Comparison of ENCODE assay signal across 13 cellular contexts in the genomic region with DNA sequence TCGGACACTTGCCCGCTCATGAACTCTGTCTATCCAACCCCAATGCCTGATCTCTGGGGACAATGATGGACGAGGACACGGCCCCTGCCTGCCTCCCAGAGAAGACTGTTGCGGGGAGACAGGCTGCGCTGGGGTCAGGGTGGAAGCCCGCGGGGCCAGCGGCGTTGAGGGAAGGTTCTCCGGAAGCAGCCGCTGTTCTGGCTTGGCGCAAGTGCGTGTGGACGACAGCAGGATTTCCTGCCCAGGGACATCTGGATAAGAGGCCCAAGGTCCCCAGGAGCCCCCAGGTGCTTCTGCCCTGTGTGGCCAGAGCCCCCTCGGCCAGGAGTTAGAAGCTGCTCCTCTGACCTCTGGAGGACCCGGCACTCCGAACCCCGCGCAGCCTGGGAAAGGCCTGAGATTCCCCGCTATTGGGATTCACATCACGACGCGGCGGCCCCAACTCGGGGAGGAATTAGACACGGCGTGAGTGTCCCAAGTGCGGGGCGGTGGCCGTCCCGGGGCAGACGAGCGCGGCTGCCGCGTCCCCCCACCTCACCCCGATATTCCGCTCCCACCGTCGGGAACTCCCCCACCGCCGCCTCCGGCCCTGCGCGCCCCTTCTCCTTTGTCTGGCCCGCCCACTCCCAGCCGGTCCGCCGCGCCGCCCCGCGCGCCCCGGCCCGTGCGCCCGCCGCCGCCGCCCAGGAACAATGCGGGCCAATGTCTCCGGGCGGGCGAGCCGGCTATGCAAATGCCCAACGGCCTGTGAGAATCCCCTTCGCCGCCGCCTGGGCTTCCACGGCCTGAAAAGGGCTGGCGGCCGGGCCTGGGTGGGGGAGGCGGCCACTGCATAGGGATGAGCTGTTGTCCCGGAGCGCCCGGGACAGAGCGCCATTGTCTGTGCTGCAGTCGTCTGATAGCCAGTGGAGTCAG. TPM values are rescaled to one million over a fixed set of nuclear protein-coding genes. Genes with fewer than 3 reads are reported as not detected.
DNase-seq lines count a peak whose midpoint lies in the region; ATAC-seq, FAIRE-seq and TF ChIP-seq lines count a peak whose summit lies in the region.
"Had no signal": no experiment of that assay in that cellular context is flagged by ENCODE, and none has a peak within 500 bp of the region (broad histone marks: within the 10 kb centered on the region; RNA-seq: fewer than 3 reads in every experiment).

No MANE protein-coding gene starts in this region.

- H4K5ac ChIP-seq in IMR-90 (ENCODE audit: low read depth, low read length): no peak overlapping the region

- DNase-seq in IMR-90: no peak
- DNase-seq in dorsolateral prefrontal cortex: peak; percentile 61 to 96 (median 94)
- DNase-seq in HepG2 (ENCODE audit: low spot score): peak; percentile 61
- DNase-seq in stimulated activated naive B cell treated with anti-CD40 and anti-IgM and Interleukin-4, amounts not matched to agents 10 μg/mL and 1 μg/mL and 100 μg/mL, for 72 hours: no peak
- no peak for DNase-seq in stimulated activated naive CD8-positive, alpha-beta T cell treated with anti-CD3 and anti-CD28 coated beads, Interleukin-15, amount 100 ng/mL, for 72 hours
- no peak for DNase-seq in activated naive CD4-positive, alpha-beta T cell treated with anti-CD3 and anti-CD28 coated beads, Interleukin-2, amount 50 U/mL, for 72 hours (ENCODE audit: low spot score in 2 of 2)
- DNase-seq: DND-41; naive thymus-derived CD4-positive, alpha-beta T cell; NCI-H748 treated with DMSO at 0.1 percent for 48 hours; T-helper 17 cell had no signal

- H2AK9ac ChIP-seq in IMR-90 (replicated peaks; ENCODE audit: low read depth, low read length, poor library complexity): no peak overlapping the region

- CTCF ChIA-PET in IMR-90 (lab: Yijun Ruan, JAX) (interaction anchor here (4.3 kb wide), 1 partner anchor 57 kb away, joined by 69 read pairs; no protein-coding TSS in a partner anchor), HepG2 (lab: Yijun Ruan, JAX; ENCODE audit: low intra/inter-chr PET ratio, low total read pairs) (interaction anchor here (1.2 to 2.3 kb wide), 2 partner anchors 56 to 58 kb away, joined by 3 to 9 read pairs; no protein-coding TSS in a partner anchor)

- H2AFZ ChIP-seq in IMR-90 (replicated peaks; ENCODE audit: low read length, poor library complexity) (peak overlapping the region; percentile 67), HepG2 (ENCODE audit: low read length) (no peak overlapping the region)

- H3K27ac Mint-ChIP-seq in stimulated activated naive B cell treated with anti-CD40 and anti-IgM and Interleukin-4, amounts not matched to agents 10 μg/mL and 1 μg/mL and 100 μg/mL, for 72 hours: peak overlapping the region; percentile 31
- H3K27ac Mint-ChIP-seq in stimulated activated naive CD8-positive, alpha-beta T cell treated with anti-CD3 and anti-CD28 coated beads, Interleukin-15, amount 100 ng/mL, for 72 hours: no peak overlapping the region
- no peak overlapping the region for H3K27ac Mint-ChIP-seq in activated naive CD4-positive, alpha-beta T cell treated with anti-CD3 and anti-CD28 coated beads, Interleukin-2, amount 50 U/mL, for 72 hours
- H3K27ac Mint-ChIP-seq: naive thymus-derived CD4-positive, alpha-beta T cell; T-helper 17 cell had no signal

- H3K4me3 ChIP-seq in IMR-90 (ENCODE audit: insufficient read depth, low read depth, low read length) (no peak overlapping the region), dorsolateral prefrontal cortex (peak overlapping the region in 55 of 59 donors; percentile 9 to 64 (median 45)), HepG2 (replicated peaks in 1 of 3; ENCODE audit: insufficient read depth in 1 of 3, low read depth in 2 of 3, low read length in 3 of 3) (peak overlapping the region; percentile 41 to 68 (median 47); a peak in 5 of 6 replicates)

- H3K9me3 Mint-ChIP-seq in stimulated activated naive B cell treated with anti-CD40 and anti-IgM and Interleukin-4, amounts not matched to agents 10 μg/mL and 1 μg/mL and 100 μg/mL, for 72 hours: no peaks in the 10 kb centered on the region
- H3K9me3 Mint-ChIP-seq in stimulated activated naive CD8-positive, alpha-beta T cell treated with anti-CD3 and anti-CD28 coated beads, Interleukin-15, amount 100 ng/mL, for 72 hours: no peaks in the 10 kb centered on the region
- H3K9me3 Mint-ChIP-seq in activated naive CD4-positive, alpha-beta T cell treated with anti-CD3 and anti-CD28 coated beads, Interleukin-2, amount 50 U/mL, for 72 hours: no peaks in the 10 kb centered on the region
- H3K9me3 Mint-ChIP-seq: naive thymus-derived CD4-positive, alpha-beta T cell had no signal

- no peak overlapping the region for H3K4ac ChIP-seq in IMR-90 (ENCODE audit: low read depth, low read length)

- H2BK5ac ChIP-seq in IMR-90 (ENCODE audit: low read depth, low read length, poor library complexity, severe bottlenecking): no peak overlapping the region

- H3K14ac ChIP-seq in IMR-90 (replicated peaks; ENCODE audit: low read depth, low read length): no peak overlapping the region

- 5% methylated on average over 34 of the region's 80 CpGs; no CpG with 5 or more reads in 1 of the 2 experiments for WGBS in IMR-90 (ENCODE audit: extremely low coverage in 2 of 2, insufficient read length in 1 of 2), 2 experiments
- 90% methylated on average over 2 of the region's 80 CpGs for WGBS in HepG2 (ENCODE audit: low lambda C conversion rate)

- H3K36me3 ChIP-seq in IMR-90 (ENCODE audit: control insufficient read depth, insufficient read depth, low read length) (no peaks in the 10 kb centered on the region), HepG2 (replicated peaks in 1 of 2; ENCODE audit: control insufficient read depth in 1 of 2, insufficient read depth in 2 of 2, low read length in 2 of 2) (peaks cover 9 to 17% of the 10 kb centered on the region in 2 experiments)

- POLR2A ChIA-PET in IMR-90 (lab: Charles Lee; ENCODE audit: unreplicated experiment) (no interaction called here), HepG2 (lab: Yijun Ruan, JAX) (interaction anchor here (1.2 to 12.6 kb wide), 6 partner anchors 9 to 69 kb away, joined by 3 to 189 read pairs (median 10); a partner anchor contains a TSS)

- peak overlapping the region in 1 of 2 donors; percentile 51 for H3K4me3 Mint-ChIP-seq in stimulated activated naive B cell treated with anti-CD40 and anti-IgM and Interleukin-4, amounts not matched to agents 10 μg/mL and 1 μg/mL and 100 μg/mL, for 72 hours
- H3K4me3 Mint-ChIP-seq in stimulated activated naive CD8-positive, alpha-beta T cell treated with anti-CD3 and anti-CD28 coated beads, Interleukin-15, amount 100 ng/mL, for 72 hours: no peak overlapping the region
- H3K4me3 Mint-ChIP-seq: T-helper 17 cell had no signal

- no peaks in the 10 kb centered on the region for H3K36me3 Mint-ChIP-seq in stimulated activated naive B cell treated with anti-CD40 and anti-IgM and Interleukin-4, amounts not matched to agents 10 μg/mL and 1 μg/mL and 100 μg/mL, for 72 hours
- no peaks in the 10 kb centered on the region for H3K36me3 Mint-ChIP-seq in activated naive CD4-positive, alpha-beta T cell treated with anti-CD3 and anti-CD28 coated beads, Interleukin-2, amount 50 U/mL, for 72 hours
- H3K36me3 Mint-ChIP-seq: naive thymus-derived CD4-positive, alpha-beta T cell had no signal

- H2BK15ac ChIP-seq in IMR-90 (ENCODE audit: low read depth, low read length): no peak overlapping the region

- no peak overlapping the region for H4K8ac ChIP-seq in IMR-90 (ENCODE audit: low read depth in 2 of 2, low read length in 2 of 2)

- H3K9ac ChIP-seq in IMR-90 (ENCODE audit: low read depth, low read length): no peak overlapping the region
- H3K9ac ChIP-seq in HepG2 (ENCODE audit: insufficient read depth, low read depth, low read length): peak overlapping the region; percentile 55

- H3K79me1 ChIP-seq in IMR-90 (ENCODE audit: low read depth in 1 of 2, low read length in 2 of 2): no peaks in the 10 kb centered on the region

- TF ChIP-seq POLR2A in IMR-90 (IDR thresholded peaks at IDR 0.05; ENCODE audit: low read depth, low read length) (no peak), HepG2 (IDR thresholded peaks at IDR 0.05; ENCODE audit: insufficient read depth in 1 of 2, low read depth in 2 of 2, low read length in 2 of 2) (no peak; a peak in 3 of 4 replicates)

- no peak overlapping the region for H3K56ac ChIP-seq in IMR-90 (ENCODE audit: extremely low read depth, insufficient read depth, low read length)

- H3K79me2 ChIP-seq in HepG2 (ENCODE audit: insufficient read depth, low read length): no peaks in the 10 kb centered on the region

- H4K91ac ChIP-seq in IMR-90 (ENCODE audit: insufficient read depth, low read depth, low read length): no peak overlapping the region

- no peak for TF ChIP-seq RAD21 in IMR-90 (IDR thresholded peaks at IDR 0.05; ENCODE audit: low read length)
- no peak for TF ChIP-seq RAD21 in HepG2 (CRISPR knock-in tag; IDR thresholded peaks at IDR 0.05)

- dilution Hi-C loops in IMR-90 (cut with HindIII; ENCODE audit: low sequenced_read_pairs, unreplicated experiment): no loop called here

- H3K27me3 ChIP-seq in IMR-90 (ENCODE audit: control insufficient read depth, insufficient read depth, low read length) (peaks cover 71% of the 10 kb centered on the region), dorsolateral prefrontal cortex (peaks cover 0 to 5% (median 0%) of the 10 kb centered on the region in 45 donors), HepG2 (ENCODE audit: control insufficient read depth in 1 of 2, insufficient read depth in 2 of 2, low read length in 2 of 2) (peaks cover 10 to 42% of the 10 kb centered on the region in 2 experiments; a peak in 4 of 5 replicates)

- no peaks in the 10 kb centered on the region for H3K9me3 ChIP-seq in IMR-90 (ENCODE audit: control insufficient read depth, insufficient read depth, low read length)
- H3K9me3 ChIP-seq in HepG2 (ENCODE audit: low read length): no peaks in the 10 kb centered on the region

- H4K20me1 ChIP-seq in IMR-90 (ENCODE audit: insufficient read depth, low read length) (no peaks in the 10 kb centered on the region), HepG2 (ENCODE audit: insufficient read depth, low read length) (no peaks in the 10 kb centered on the region)

- peaks cover 3% of the 10 kb centered on the region; the same call in 1 of the 2 replicates for H3K9me1 ChIP-seq in IMR-90 (ENCODE audit: insufficient read depth, low read length)

- no peak for TF ChIP-seq CTCF in IMR-90 (conservative IDR thresholded peaks at IDR 0.05; ENCODE audit: low read depth, low read length)
- TF ChIP-seq CTCF in dorsolateral prefrontal cortex (IDR thresholded peaks at IDR 0.05 in 54 of 56, conservative IDR thresholded peaks at IDR 0.05 in 2 of 56; ENCODE audit: low read depth in 1 of 56, partially characterized antibody in 56 of 56): peak in 11 of 56 donors; percentile 6 to 47 (median 24)
- 0 out of 2 replicates have a peak, but pooled peaks have one; percentile 7 for TF ChIP-seq CTCF in HepG2 (CRISPR knock-in tag; IDR thresholded peaks at IDR 0.05)

- H2AK5ac ChIP-seq in IMR-90 (ENCODE audit: low read depth, low read length): no peak overlapping the region

- H3K27me3 Mint-ChIP-seq in stimulated activated naive B cell treated with anti-CD40 and anti-IgM and Interleukin-4, amounts not matched to agents 10 μg/mL and 1 μg/mL and 100 μg/mL, for 72 hours: peaks cover 64 to 73% of the 10 kb centered on the region in 2 donors
- peaks cover 69% of the 10 kb centered on the region for H3K27me3 Mint-ChIP-seq in stimulated activated naive CD8-positive, alpha-beta T cell treated with anti-CD3 and anti-CD28 coated beads, Interleukin-15, amount 100 ng/mL, for 72 hours

- no peak overlapping the region for H2BK20ac ChIP-seq in IMR-90 (ENCODE audit: low read depth, low read length)

- FAIRE-seq in HepG2 (lab: Jason Lieb, UNC): no peak
- FAIRE-seq: H54 had no signal

- peaks cover 7 to 17% of the 10 kb centered on the region in 2 donors for H3K4me1 Mint-ChIP-seq in stimulated activated naive B cell treated with anti-CD40 and anti-IgM and Interleukin-4, amounts not matched to agents 10 μg/mL and 1 μg/mL and 100 μg/mL, for 72 hours
- peaks cover 24% of the 10 kb centered on the region for H3K4me1 Mint-ChIP-seq in stimulated activated naive CD8-positive, alpha-beta T cell treated with anti-CD3 and anti-CD28 coated beads, Interleukin-15, amount 100 ng/mL, for 72 hours

- in situ Hi-C loops in IMR-90 (cut with MboI; ENCODE audit: low sequenced_read_pairs) (loop anchor here (5.0 to 10.0 kb wide), 2 partner anchors 57 to 219 kb away; no protein-coding TSS in a partner anchor), HepG2 (cut with HindIII; ENCODE audit: extremely low pct_ligation_motif_present, low pct_unique_long_range_greater_than_20kb) (loop anchor here (5.0 kb wide), 1 partner anchor 49 kb away; no protein-coding TSS in a partner anchor)

- H3K23ac ChIP-seq in IMR-90 (ENCODE audit: low read depth, low read length): no peak overlapping the region

- H3K4me1 ChIP-seq in IMR-90 (ENCODE audit: control insufficient read depth, insufficient read depth, low read length): no peaks in the 10 kb centered on the region
- peaks cover 36% of the 10 kb centered on the region for H3K4me1 ChIP-seq in HepG2 (ENCODE audit: insufficient read depth, low read length)

- intact Hi-C loops in IMR-90 (cut with micrococcal nuclease) (no loop called here), dorsolateral prefrontal cortex (cut with DNase I) (loop anchor here (1.0 to 10.0 kb wide), 3 partner anchors 25 to 219 kb away; no protein-coding TSS in a partner anchor), HepG2 (cut with micrococcal nuclease; ENCODE audit: unreplicated experiment) (no loop called here)

- BruUV-seq in IMR-90 (replicated peaks; lab: Mats Ljungman, UMichigan): no TSS peak
- no TSS peak for BruUV-seq in HepG2 (replicated peaks; lab: Mats Ljungman, UMichigan)

- TF ChIP-seq EP300 in HepG2 (IDR thresholded peaks at IDR 0.05; ENCODE audit: low read depth in 2 of 2, low read length in 2 of 2) (no peak), HepG2 (CRISPR knock-in tag; IDR thresholded peaks at IDR 0.05; ENCODE audit: borderline replicate concordance) (no peak)

- H3K4me2 ChIP-seq in IMR-90 (ENCODE audit: low read depth, low read length) (no peak overlapping the region), HepG2 (ENCODE audit: low read depth, low read length) (peak overlapping the region; percentile 82)

- ATAC-seq in IMR-90 (ENCODE audit: low read depth): peak; percentile 18; the same call in 1 of the 2 replicates
- peak; percentile 39 for ATAC-seq in HepG2
- ATAC-seq in stimulated activated naive B cell treated with anti-CD40 and anti-IgM and Interleukin-4, amounts not matched to agents 10 μg/mL and 1 μg/mL and 100 μg/mL, for 72 hours (replicated peaks): no peak
- ATAC-seq in stimulated activated naive CD8-positive, alpha-beta T cell treated with anti-CD3 and anti-CD28 coated beads, Interleukin-15, amount 100 ng/mL, for 72 hours: no peak
- no peak for ATAC-seq in activated naive CD4-positive, alpha-beta T cell treated with anti-CD3 and anti-CD28 coated beads, Interleukin-2, amount 50 U/mL, for 72 hours
- no peak for ATAC-seq in HG03095 (IDR thresholded peaks at IDR 0.05; ENCODE audit: unreplicated experiment)
- ATAC-seq: naive thymus-derived CD4-positive, alpha-beta T cell; T-helper 17 cell had no signal

- H3K18ac ChIP-seq in IMR-90 (ENCODE audit: low read depth, low read length): no peak overlapping the region

- no peak overlapping the region for H2BK120ac ChIP-seq in IMR-90 (ENCODE audit: low read depth, low read length)

- H3K27ac ChIP-seq in IMR-90 (ENCODE audit: insufficient read depth, low read length) (no peak overlapping the region), dorsolateral prefrontal cortex (peak overlapping the region; percentile 65 to 99 (median 95)), HepG2 (ENCODE audit: extremely low read length, insufficient read depth, low read length) (no peak overlapping the region)

RNA-seq across cellular contexts. Expression of a gene that starts 19.1 kb away (rescaled TPM):
- not detected in 2 replicates for total RNA-seq in IMR-90 (2012; rRNA removed)
- polyA plus RNA-seq in IMR-90 (2012; rRNA removed): not detected in 2 replicates
- polyA plus RNA-seq in IMR-90 (2012; cell fraction: cytosol; rRNA removed): not detected in 2 replicates
- not detected in 2 replicates for polyA plus RNA-seq in IMR-90 (2012; cell fraction: nucleus; rRNA removed; ENCODE audit: low replicate concordance)
- total RNA-seq in dorsolateral prefrontal cortex: under 1 TPM in 5 of 120 experiments, not detected in 115; 0.33 to 0.61 (median 0.44) TPM
- total RNA-seq in HepG2 (2016; rRNA removed; fragmentation: Illumina TruSeq; extraction: Trizol): 19.9 and 73.5 TPM in 2 replicates
- 27.1 and 27.2 TPM in 2 replicates for total RNA-seq in HepG2 (2016; cell fraction: cytosol; rRNA removed; fragmentation: Illumina TruSeq; extraction: Trizol; ENCODE audit: low read depth)
- total RNA-seq in HepG2 (2016; cell fraction: insoluble cytoplasmic fraction; rRNA removed; fragmentation: Illumina TruSeq; extraction: Trizol): 19.0 and 70.7 TPM in 2 replicates
- 28.4 and 29.7 TPM in 2 replicates for total RNA-seq in HepG2 (2016; cell fraction: membrane; rRNA removed; fragmentation: Illumina TruSeq; extraction: Trizol)
- total RNA-seq in HepG2 (2016; cell fraction: nucleus; rRNA removed; fragmentation: Illumina TruSeq; extraction: Trizol): 120 and 140 TPM in 2 replicates
- 61.8 and 90.0 TPM in 2 replicates for polyA plus RNA-seq in HepG2 (2011; rRNA removed)
- polyA plus RNA-seq in HepG2 (2011; cell fraction: cytosol; rRNA removed): 15.8 and 22.5 TPM in 2 replicates
- 518 and 570 TPM in 2 replicates for polyA plus RNA-seq in HepG2 (2011; cell fraction: nucleus; rRNA removed)
- 48.2 and 62.5 TPM in 2 replicates for polyA plus RNA-seq in HepG2 (2012)
- polyA plus RNA-seq in HepG2 (2016; cell fraction: cytosol; fragmentation: Illumina TruSeq; extraction: Trizol; ENCODE audit: low read depth): 19.4 and 21.4 TPM in 2 replicates
- 25.1 and 33.6 TPM in 2 replicates for polyA plus RNA-seq in HepG2 (2016; cell fraction: insoluble cytoplasmic fraction; fragmentation: Illumina TruSeq; extraction: Trizol; ENCODE audit: low read depth)
- polyA plus RNA-seq in HepG2 (2016; cell fraction: membrane; fragmentation: Illumina TruSeq; extraction: Trizol; ENCODE audit: low read depth): 30.5 and 32.9 TPM in 2 replicates
- polyA plus RNA-seq in HepG2 (2016; cell fraction: nucleus; fragmentation: Illumina TruSeq; extraction: Trizol; ENCODE audit: insufficient read depth, low read depth): 499 and 532 TPM in 2 replicates
- polyA minus RNA-seq in HepG2 (2011; rRNA and poly(A)+ RNA removed; ENCODE audit: low replicate concordance): 63.5 TPM in 1 of 2 replicates, not detected in the other
- polyA minus RNA-seq in HepG2 (2011; cell fraction: cytosol; rRNA and poly(A)+ RNA removed): 7.9 and 12.7 TPM in 2 replicates
- 124 and 143 TPM in 2 replicates for polyA minus RNA-seq in HepG2 (2011; cell fraction: nucleus; rRNA and poly(A)+ RNA removed)
- total RNA-seq in activated naive CD4-positive, alpha-beta T cell treated with anti-CD3 and anti-CD28 coated beads, Interleukin-2, amount 50 U/mL, for 72 hours: not detected
- total RNA-seq: fibroblast of villous mesenchyme; naive thymus-derived CD4-positive, alpha-beta T cell; T-helper 17 cell had no signal
- polyA plus RNA-seq: naive thymus-derived CD4-positive, alpha-beta T cell had no signal

RNA-seq across cellular contexts. Expression of a gene that starts 49.8 kb away (rescaled TPM):
- total RNA-seq in IMR-90 (2012; rRNA removed) (not detected in 2 replicates), dorsolateral prefrontal cortex (1 to 10 TPM in 5 of 120 experiments, under 1 TPM in 3, not detected in 112; 0.67 to 1.6 (median 1.1) TPM), HepG2 (2016; rRNA removed; fragmentation: Illumina TruSeq; extraction: Trizol) (1.6 and 2.6 TPM in 2 replicates)
- polyA plus RNA-seq in IMR-90 (2012; rRNA removed) (0.75 and 0.79 TPM in 2 replicates), HepG2 (2011; rRNA removed) (1.5 and 1.6 TPM in 2 replicates)
- polyA plus RNA-seq in IMR-90 (2012; cell fraction: cytosol; rRNA removed): 1.5 TPM in 1 of 2 replicates, not detected in the other
- polyA plus RNA-seq in IMR-90 (2012; cell fraction: nucleus; rRNA removed; ENCODE audit: low replicate concordance): not detected in 2 replicates
- total RNA-seq in HepG2 (2016; cell fraction: cytosol; rRNA removed; fragmentation: Illumina TruSeq; extraction: Trizol; ENCODE audit: low read depth): 3.1 and 3.2 TPM in 2 replicates
- 1.7 and 2.4 TPM in 2 replicates for total RNA-seq in HepG2 (2016; cell fraction: insoluble cytoplasmic fraction; rRNA removed; fragmentation: Illumina TruSeq; extraction: Trizol)
- 1.8 and 4.6 TPM in 2 replicates for total RNA-seq in HepG2 (2016; cell fraction: membrane; rRNA removed; fragmentation: Illumina TruSeq; extraction: Trizol)
- 1.3 and 1.8 TPM in 2 replicates for total RNA-seq in HepG2 (2016; cell fraction: nucleus; rRNA removed; fragmentation: Illumina TruSeq; extraction: Trizol)
- 2.1 and 3.4 TPM in 2 replicates for polyA plus RNA-seq in HepG2 (2011; cell fraction: cytosol; rRNA removed)
- 0.64 and 1.1 TPM in 2 replicates for polyA plus RNA-seq in HepG2 (2011; cell fraction: nucleus; rRNA removed)
- 1.0 and 1.6 TPM in 2 replicates for polyA plus RNA-seq in HepG2 (2012)
- polyA plus RNA-seq in HepG2 (2016; cell fraction: cytosol; fragmentation: Illumina TruSeq; extraction: Trizol; ENCODE audit: low read depth): 3.0 and 3.7 TPM in 2 replicates
- 2.9 and 3.8 TPM in 2 replicates for polyA plus RNA-seq in HepG2 (2016; cell fraction: insoluble cytoplasmic fraction; fragmentation: Illumina TruSeq; extraction: Trizol; ENCODE audit: low read depth)
- 3.6 and 4.2 TPM in 2 replicates for polyA plus RNA-seq in HepG2 (2016; cell fraction: membrane; fragmentation: Illumina TruSeq; extraction: Trizol; ENCODE audit: low read depth)
- 1.3 TPM in 1 of 2 replicates, not detected in the other for polyA plus RNA-seq in HepG2 (2016; cell fraction: nucleus; fragmentation: Illumina TruSeq; extraction: Trizol; ENCODE audit: insufficient read depth, low read depth)
- polyA minus RNA-seq in HepG2 (2011; rRNA and poly(A)+ RNA removed; ENCODE audit: low replicate concordance): 0.88 and 2.1 TPM in 2 replicates
- polyA minus RNA-seq in HepG2 (2011; cell fraction: cytosol; rRNA and poly(A)+ RNA removed): not detected in 2 replicates
- polyA minus RNA-seq in HepG2 (2011; cell fraction: nucleus; rRNA and poly(A)+ RNA removed): 1.3 TPM in 1 of 2 replicates, not detected in the other
- under 1 TPM in 1 of 2 donors, not detected in 1; 0.76 TPM for total RNA-seq in activated naive CD4-positive, alpha-beta T cell treated with anti-CD3 and anti-CD28 coated beads, Interleukin-2, amount 50 U/mL, for 72 hours
- total RNA-seq: fibroblast of villous mesenchyme had no signal

RNA-seq across cellular contexts. Expression of a gene that starts 50.1 kb away (rescaled TPM):
- 595 and 637 TPM in 2 replicates for total RNA-seq in IMR-90 (2012; rRNA removed)
- polyA plus RNA-seq in IMR-90 (2012; rRNA removed): 293 and 313 TPM in 2 replicates
- polyA plus RNA-seq in IMR-90 (2012; cell fraction: cytosol; rRNA removed): 159 and 216 TPM in 2 replicates
- polyA plus RNA-seq in IMR-90 (2012; cell fraction: nucleus; rRNA removed; ENCODE audit: low replicate concordance): 89.8 and 167 TPM in 2 replicates
- total RNA-seq in dorsolateral prefrontal cortex: 100 to 1,000 TPM in 119 of 120 experiments, 10 to 100 TPM in 1; 93.9 to 244 (median 146) TPM
- total RNA-seq in HepG2 (2016; rRNA removed; fragmentation: Illumina TruSeq; extraction: Trizol): 615 and 870 TPM in 2 replicates
- 207 and 214 TPM in 2 replicates for total RNA-seq in HepG2 (2016; cell fraction: cytosol; rRNA removed; fragmentation: Illumina TruSeq; extraction: Trizol; ENCODE audit: low read depth)
- total RNA-seq in HepG2 (2016; cell fraction: insoluble cytoplasmic fraction; rRNA removed; fragmentation: Illumina TruSeq; extraction: Trizol): 624 and 897 TPM in 2 replicates
- 301 and 320 TPM in 2 replicates for total RNA-seq in HepG2 (2016; cell fraction: membrane; rRNA removed; fragmentation: Illumina TruSeq; extraction: Trizol)
- 255 and 260 TPM in 2 replicates for total RNA-seq in HepG2 (2016; cell fraction: nucleus; rRNA removed; fragmentation: Illumina TruSeq; extraction: Trizol)
- 301 and 319 TPM in 2 replicates for polyA plus RNA-seq in HepG2 (2011; rRNA removed)
- 366 and 378 TPM in 2 replicates for polyA plus RNA-seq in HepG2 (2011; cell fraction: cytosol; rRNA removed)
- polyA plus RNA-seq in HepG2 (2011; cell fraction: nucleus; rRNA removed): 96.9 and 114 TPM in 2 replicates
- polyA plus RNA-seq in HepG2 (2012): 221 and 275 TPM in 2 replicates
- polyA plus RNA-seq in HepG2 (2016; cell fraction: cytosol; fragmentation: Illumina TruSeq; extraction: Trizol; ENCODE audit: low read depth): 103 and 105 TPM in 2 replicates
- polyA plus RNA-seq in HepG2 (2016; cell fraction: insoluble cytoplasmic fraction; fragmentation: Illumina TruSeq; extraction: Trizol; ENCODE audit: low read depth): 652 and 701 TPM in 2 replicates
- 159 and 175 TPM in 2 replicates for polyA plus RNA-seq in HepG2 (2016; cell fraction: membrane; fragmentation: Illumina TruSeq; extraction: Trizol; ENCODE audit: low read depth)
- 306 and 309 TPM in 2 replicates for polyA plus RNA-seq in HepG2 (2016; cell fraction: nucleus; fragmentation: Illumina TruSeq; extraction: Trizol; ENCODE audit: insufficient read depth, low read depth)
- 227 and 626 TPM in 2 replicates for polyA minus RNA-seq in HepG2 (2011; rRNA and poly(A)+ RNA removed; ENCODE audit: low replicate concordance)
- polyA minus RNA-seq in HepG2 (2011; cell fraction: cytosol; rRNA and poly(A)+ RNA removed): 253 and 292 TPM in 2 replicates
- polyA minus RNA-seq in HepG2 (2011; cell fraction: nucleus; rRNA and poly(A)+ RNA removed): 83.3 and 153 TPM in 2 replicates
- total RNA-seq in activated naive CD4-positive, alpha-beta T cell treated with anti-CD3 and anti-CD28 coated beads, Interleukin-2, amount 50 U/mL, for 72 hours: 100 to 1,000 TPM; 229 to 347 TPM

Comparison
In these comparisons a context has a peak if more than half of its experiments do, and no peak if none do; other contexts are left out.
1. ATAC-seq: peak in IMR-90 (single experiment) and HepG2 (single experiment); none in stimulated activated naive B cell treated with anti-CD40 and anti-IgM and Interleukin-4, amounts not matched to agents 10 μg/mL and 1 μg/mL and 100 μg/mL, for 72 hours (0 of 2), stimulated activated naive CD8-positive, alpha-beta T cell treated with anti-CD3 and anti-CD28 coated beads, Interleukin-15, amount 100 ng/mL, for 72 hours (single experiment), activated naive CD4-positive, alpha-beta T cell treated with anti-CD3 and anti-CD28 coated beads, Interleukin-2, amount 50 U/mL, for 72 hours (0 of 2) and HG03095 (single experiment).
2. DNase-seq: peak in dorsolateral prefrontal cortex (10 of 10) and HepG2 (single experiment); none in IMR-90 (single experiment), stimulated activated naive B cell treated with anti-CD40 and anti-IgM and Interleukin-4, amounts not matched to agents 10 μg/mL and 1 μg/mL and 100 μg/mL, for 72 hours (single experiment), stimulated activated naive CD8-positive, alpha-beta T cell treated with anti-CD3 and anti-CD28 coated beads, Interleukin-15, amount 100 ng/mL, for 72 hours (0 of 2) and activated naive CD4-positive, alpha-beta T cell treated with anti-CD3 and anti-CD28 coated beads, Interleukin-2, amount 50 U/mL, for 72 hours (0 of 2).
3. H3K27ac ChIP-seq: peak in dorsolateral prefrontal cortex (59 of 59); none in IMR-90 (single experiment) and HepG2 (single experiment).
4. RNA of a gene that starts 19.1 kb away (total RNA-seq): 19.0 to 140 TPM in HepG2; not detected in IMR-90, 0.33 to 0.61 TPM in dorsolateral prefrontal cortex and not detected in activated naive CD4-positive, alpha-beta T cell treated with anti-CD3 and anti-CD28 coated beads, Interleukin-2, amount 50 U/mL, for 72 hours; every median in the first group is over 10 times any median in the second.
5. intact Hi-C loops: an anchor here in dorsolateral prefrontal cortex (1.0 to 10.0 kb wide); none called in IMR-90 and HepG2.